1 cellular context compared by ENCODE assay signal in the genomic region with DNA sequence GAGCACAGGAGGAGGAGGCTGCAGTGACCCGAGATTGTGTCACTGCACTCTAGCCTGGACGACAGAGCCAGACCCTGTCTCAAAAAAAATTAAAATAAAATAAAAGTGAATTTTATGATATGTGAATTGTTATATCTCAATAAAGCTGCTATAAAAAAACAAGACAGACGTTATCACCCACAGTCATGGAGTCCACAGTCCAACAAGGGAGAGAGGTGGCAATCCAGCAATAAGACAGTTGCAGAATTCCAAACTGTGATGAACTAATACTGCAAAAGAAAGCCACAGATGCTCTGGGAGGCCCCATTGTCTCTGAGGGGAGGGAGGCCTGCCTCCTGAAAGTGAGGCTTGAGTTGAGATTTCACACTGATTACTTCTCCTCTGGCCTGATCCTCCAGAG.
TF ChIP-seq lines count a peak whose summit lies in the region.

No MANE protein-coding gene starts in this region.

TF ChIP-seq in K562, 482 proteins besides CTCF, POLR2A, EP300 and RAD21:
- TF ChIP-seq POLR2G (IDR thresholded peaks at IDR 0.05; ENCODE audit: low read depth, low read length): no peak
- TF ChIP-seq GTF2F1 (IDR thresholded peaks at IDR 0.05; ENCODE audit: low read depth, low read length): no peak
